Comparison of ENCODE assay signal across 1 cellular context in the genomic region with DNA sequence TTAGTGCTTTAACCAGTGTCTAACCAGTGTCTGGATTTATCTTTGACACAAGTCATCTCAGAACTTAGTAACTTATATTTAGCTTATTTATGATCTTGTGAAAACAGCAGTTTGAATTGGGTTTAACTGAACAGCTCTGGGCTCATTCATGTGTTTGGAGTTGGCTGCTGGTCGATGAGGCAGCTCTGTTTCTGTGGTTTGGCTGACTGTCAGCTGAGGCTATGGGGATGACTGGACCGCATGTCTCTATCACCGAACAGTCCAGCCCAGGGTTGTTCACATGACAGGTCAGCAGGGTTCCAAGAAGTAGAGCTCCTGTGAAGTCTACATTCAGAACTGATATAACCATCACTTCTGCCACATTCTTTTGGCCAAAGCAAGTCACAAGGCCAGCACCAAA.
A peak's percentile ranks its signal among the peaks of the same experiment; 100 is the strongest.
TF ChIP-seq lines count a peak whose summit lies in the region.

No MANE protein-coding gene starts in this region.

TF ChIP-seq in GM12878, 131 proteins besides CTCF, POLR2A, EP300 and RAD21 (continued from another document):
- TF ChIP-seq, protein P1, sequence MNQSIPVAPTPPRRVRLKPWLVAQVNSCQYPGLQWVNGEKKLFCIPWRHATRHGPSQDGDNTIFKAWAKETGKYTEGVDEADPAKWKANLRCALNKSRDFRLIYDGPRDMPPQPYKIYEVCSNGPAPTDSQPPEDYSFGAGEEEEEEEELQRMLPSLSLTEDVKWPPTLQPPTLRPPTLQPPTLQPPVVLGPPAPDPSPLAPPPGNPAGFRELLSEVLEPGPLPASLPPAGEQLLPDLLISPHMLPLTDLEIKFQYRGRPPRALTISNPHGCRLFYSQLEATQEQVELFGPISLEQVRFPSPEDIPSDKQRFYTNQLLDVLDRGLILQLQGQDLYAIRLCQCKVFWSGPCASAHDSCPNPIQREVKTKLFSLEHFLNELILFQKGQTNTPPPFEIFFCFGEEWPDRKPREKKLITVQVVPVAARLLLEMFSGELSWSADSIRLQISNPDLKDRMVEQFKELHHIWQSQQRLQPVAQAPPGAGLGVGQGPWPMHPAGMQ (IDR thresholded peaks at IDR 0.05; ENCODE audit: borderline replicate concordance) = no peak
- TF ChIP-seq ZNF24 (IDR thresholded peaks at IDR 0.05) (no peak), NFIC (IDR thresholded peaks at IDR 0.05; ENCODE audit: low read depth, low read length) (peak; percentile 96), POU2F2 (IDR thresholded peaks at IDR 0.05; ENCODE audit: borderline replicate concordance, low read depth, low read length) (peak; percentile 10; the same call in 1 of the 3 replicates), CBX3 (IDR thresholded peaks at IDR 0.05; ENCODE audit: borderline replicate concordance, low read depth) (no peak), TCF3 (IDR thresholded peaks at IDR 0.05; ENCODE audit: borderline replicate concordance, insufficient read depth, low read depth, low read length) (0 out of 2 replicates have a peak, but pooled peaks have one; percentile 35), ZBTB4 (CRISPR knock-in tag; IDR thresholded peaks at IDR 0.05) (no peak), PAX5 (IDR thresholded peaks at IDR 0.05; ENCODE audit: borderline replicate concordance, low read depth, low read length) (peak; percentile 80; the same call in 1 of the 2 replicates), RAD51 (IDR thresholded peaks at IDR 0.05) (peak; percentile 91), SP1 (IDR thresholded peaks at IDR 0.05; ENCODE audit: low read depth, low read length) (peak; percentile 35), HCFC1 (IDR thresholded peaks at IDR 0.05; ENCODE audit: low read length) (no peak), EED (IDR thresholded peaks at IDR 0.05; ENCODE audit: low read depth) (peak; percentile 86), NR2F1 (conservative IDR thresholded peaks at IDR 0.05) (0 out of 2 replicates have a peak, but pooled peaks have one; percentile 25)
- TF ChIP-seq, protein P2, sequence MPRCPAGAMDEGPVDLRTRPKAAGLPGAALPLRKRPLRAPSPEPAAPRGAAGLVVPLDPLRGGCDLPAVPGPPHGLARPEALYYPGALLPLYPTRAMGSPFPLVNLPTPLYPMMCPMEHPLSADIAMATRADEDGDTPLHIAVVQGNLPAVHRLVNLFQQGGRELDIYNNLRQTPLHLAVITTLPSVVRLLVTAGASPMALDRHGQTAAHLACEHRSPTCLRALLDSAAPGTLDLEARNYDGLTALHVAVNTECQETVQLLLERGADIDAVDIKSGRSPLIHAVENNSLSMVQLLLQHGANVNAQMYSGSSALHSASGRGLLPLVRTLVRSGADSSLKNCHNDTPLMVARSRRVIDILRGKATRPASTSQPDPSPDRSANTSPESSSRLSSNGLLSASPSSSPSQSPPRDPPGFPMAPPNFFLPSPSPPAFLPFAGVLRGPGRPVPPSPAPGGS (IDR thresholded peaks at IDR 0.05; ENCODE audit: borderline replicate concordance, insufficient read depth, low read depth, low read length, poor library complexity, severe bottlenecking) = peak; percentile 37
